ENCODE assay signal across 16 cellular contexts in the genomic region with DNA sequence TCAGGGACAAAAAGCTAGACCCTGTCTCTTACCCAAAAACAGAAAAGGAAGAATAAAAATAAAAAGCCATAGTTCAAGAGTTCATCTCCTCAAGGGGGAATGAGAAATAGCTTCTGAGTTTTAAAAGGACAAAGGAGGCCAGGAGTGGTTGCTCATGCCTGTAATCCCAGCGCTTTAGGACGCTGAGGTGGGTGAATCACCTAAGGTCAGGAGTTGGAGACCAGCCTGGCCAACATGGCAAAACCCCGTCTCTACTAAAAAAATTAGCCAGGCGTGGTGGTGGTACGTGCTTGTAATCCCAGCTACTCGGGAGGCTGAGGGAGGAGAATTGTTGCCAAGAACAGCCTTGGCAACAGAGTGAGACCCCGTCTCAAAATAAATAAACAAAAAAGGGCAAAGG.
"Had no signal": no experiment of that assay in that cellular context is flagged by ENCODE, and none has a peak within 500 bp of the region (broad histone marks: within the 10 kb centered on the region; RNA-seq: fewer than 3 reads in every experiment).

No MANE protein-coding gene starts in this region.

- H3K9me3 Mint-ChIP-seq: natural killer cell treated with Interleukin-12 subunit alpha and Interleukin-12 subunit beta and Interleukin-15 and Interleukin-18, amount 100 ng/mL, for 72 hours had no signal

- H3K27ac Mint-ChIP-seq: natural killer cell treated with Interleukin-12 subunit alpha and Interleukin-12 subunit beta and Interleukin-15 and Interleukin-18, amount 100 ng/mL, for 72 hours had no signal

- H3K4me3 Mint-ChIP-seq: natural killer cell treated with Interleukin-12 subunit alpha and Interleukin-12 subunit beta and Interleukin-15 and Interleukin-18, amount 100 ng/mL, for 72 hours had no signal

- DNase-seq: dorsolateral prefrontal cortex; effector CD8-positive, alpha-beta T cell; heart right ventricle; hypothalamus; islet precursor cell; left lung; mesenchymal stem cell; midbrain; right cardiac atrium; stimulated activated CD4-positive, alpha-beta T cell treated with anti-CD3 and anti-CD28 coated beads, Interleukin-12 subunit alpha, Interleukin-12 subunit beta, amount 100 ng/mL, for 4 hours; stimulated activated CD4-positive, alpha-beta T cell treated with anti-CD3 and anti-CD28 coated beads, Interleukin-2, amount 100 ng/mL, for 48 hours; stimulated activated naive CD4-positive, alpha-beta T cell treated with Interleukin-2 at 50 U/mL for 16 hours; upper lobe of left lung; uterus had no signal

- H3K27me3 Mint-ChIP-seq: natural killer cell treated with Interleukin-12 subunit alpha and Interleukin-12 subunit beta and Interleukin-15 and Interleukin-18, amount 100 ng/mL, for 72 hours had no signal

- H3K36me3 Mint-ChIP-seq: natural killer cell treated with Interleukin-12 subunit alpha and Interleukin-12 subunit beta and Interleukin-15 and Interleukin-18, amount 100 ng/mL, for 72 hours had no signal

- ATAC-seq: esophagus mucosa; left lung; natural killer cell treated with Interleukin-12 subunit alpha and Interleukin-12 subunit beta and Interleukin-15 and Interleukin-18, amount 100 ng/mL, for 72 hours; right cardiac atrium had no signal
